In the genomic region with DNA sequence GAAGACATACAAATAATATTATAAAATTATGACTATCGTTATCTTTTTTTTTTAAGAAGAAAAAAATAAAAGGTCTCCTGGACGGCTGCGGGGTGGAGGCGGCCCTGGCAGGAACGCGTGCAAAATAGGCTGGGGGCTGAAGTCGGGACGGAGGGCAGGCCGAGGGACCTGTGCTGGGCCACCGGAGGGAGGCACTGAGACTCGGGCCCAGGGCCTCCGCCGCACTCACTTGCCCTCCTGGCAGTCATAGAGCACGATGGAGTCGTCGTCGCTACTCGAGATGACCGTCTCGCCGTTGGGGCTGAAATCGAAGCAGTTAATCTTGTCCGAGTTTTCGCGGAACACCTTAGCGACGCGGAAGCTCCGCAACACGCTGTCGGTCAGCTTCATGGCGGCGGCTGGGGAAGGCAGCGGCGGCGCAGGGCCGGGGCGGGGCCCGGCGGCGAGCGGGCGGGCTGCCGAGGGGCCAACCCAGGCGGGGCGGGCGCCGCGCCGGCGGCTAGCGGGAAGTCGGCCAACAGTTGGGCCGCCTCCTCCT, we compare ENCODE assay signal across 8 cellular contexts. TPM values are rescaled to one million over a fixed set of nuclear protein-coding genes. Genes with fewer than 3 reads are reported as not detected.
A peak's percentile ranks its signal among the peaks of the same experiment; 100 is the strongest.
DNase-seq lines count a peak whose midpoint lies in the region; ATAC-seq and TF ChIP-seq lines count a peak whose summit lies in the region.

No MANE protein-coding gene starts in this region.

- peak; percentile 84 for DNase-seq in D341Med (ENCODE audit: low spot score)
- peak; percentile 31 for DNase-seq in T follicular helper cell (ENCODE audit: low read depth)
- DNase-seq in choroid plexus epithelial cell (ENCODE audit: low read depth) = peak; percentile 50
- peak; percentile 55 to 93 for DNase-seq in lower leg skin (ENCODE audit: low spot score in 2 of 2)
- DNase-seq in stimulated activated CD8-positive, alpha-beta memory T cell treated with anti-CD3 and anti-CD28 coated beads, Interleukin-2, amount 100 ng/mL, for 48 hours (ENCODE audit: low read depth in 2 of 2) = peak; percentile 45 to 57
- DNase-seq in NCI-H2029 (lab: John Stamatoyannopoulos, UW) = no peak

- peak; percentile 50 for TF ChIP-seq CTCF in choroid plexus epithelial cell (conservative IDR thresholded peaks at IDR 0.05; ENCODE audit: low read depth, low read length)
- no peak for TF ChIP-seq CTCF in lower leg skin (IDR thresholded peaks at IDR 0.05)

- 0 to 1% methylated on average over 18 to 54 of the region's 54 CpGs for WGBS in lower leg skin, 2 donors

- H3K4me3 ChIP-seq in choroid plexus epithelial cell (ENCODE audit: low read depth, low read length) (peak overlapping the region; percentile 97), lower leg skin (ENCODE audit: low read depth, poor library complexity, severe bottlenecking) (peak overlapping the region; percentile 70)

- TF ChIP-seq POLR2A in lower leg skin (IDR thresholded peaks at IDR 0.05) = no peak

- intact Hi-C loops in lower leg skin (cut with DNase I; ENCODE audit: low total_unique reads) = no loop called here

- ATAC-seq in GM19452 (IDR thresholded peaks at IDR 0.05; ENCODE audit: unreplicated experiment) = peak; percentile 63
- ATAC-seq in HG03460 (IDR thresholded peaks at IDR 0.05; ENCODE audit: unreplicated experiment) = peak; percentile 45

RNA-seq across cellular contexts. Expression of gene WDR82, which starts 0.4 kb away (rescaled TPM):
- 10 to 100 TPM; 49.5 to 60.3 (median 56.3) TPM for total RNA-seq in lower leg skin

RNA-seq across cellular contexts. Expression of gene GLYCTK, which starts 9.6 kb away (rescaled TPM):
- total RNA-seq in lower leg skin = 1 to 10 TPM; 1.6 to 5.7 (median 3.5) TPM

RNA-seq across cellular contexts. Expression of gene PPM1M, which starts 32.5 kb away (rescaled TPM):
- 10 to 100 TPM; 10.4 to 28.6 (median 14.0) TPM for total RNA-seq in lower leg skin

RNA-seq across cellular contexts. Expression of gene DNAH1, which starts 38.1 kb away (rescaled TPM):
- total RNA-seq in lower leg skin = 1 to 10 TPM; 2.0 to 5.9 (median 5.0) TPM

RNA-seq across cellular contexts. Expression of gene TWF2, which starts 39.1 kb away (rescaled TPM):
- 10 to 100 TPM; 39.3 to 60.2 (median 52.0) TPM for total RNA-seq in lower leg skin
